ENCODE assay signal across 13 cellular contexts in genomic region chr2:3594493-3595281, GRCh38. TPM values are rescaled to one million over a fixed set of nuclear protein-coding genes. Genes with fewer than 3 reads are reported as not detected.
A peak's percentile ranks its signal among the peaks of the same experiment; 100 is the strongest.
DNase-seq lines count a peak whose midpoint lies in the region; ATAC-seq and TF ChIP-seq lines count a peak whose summit lies in the region.
"Had no signal": no experiment of that assay in that cellular context is flagged by ENCODE, and none has a peak within 500 bp of the region (broad histone marks: within the 10 kb centered on the region; RNA-seq: fewer than 3 reads in every experiment).

Gene COLEC11 (plus strand): TSS chr2:3595112. CDS start chr2:3604341, 9,229 bp downstream.

- in situ Hi-C loops in KBM-7 (cut with MboI; ENCODE audit: low pct_unique_long_range_greater_than_20kb, low sequenced_read_pairs) = no loop called here

- RAD21 ChIA-PET in HCT116 (lab: Charles Lee; ENCODE audit: low non-redundant PET in 1 of 2, low total read pairs in 2 of 2, uncharacterized antibody in 2 of 2, unreplicated experiment in 2 of 2) = no interaction called here

- no peak for TF ChIP-seq CTCF in HCT116 (IDR thresholded peaks at IDR 0.05 in 2 of 3, conservative IDR thresholded peaks at IDR 0.05 in 1 of 3; ENCODE audit: borderline replicate concordance in 1 of 3, insufficient read depth in 1 of 3, low read depth in 2 of 3, low read length in 2 of 3)
- TF ChIP-seq CTCF in choroid plexus epithelial cell (conservative IDR thresholded peaks at IDR 0.05; ENCODE audit: low read depth, low read length) = peak; percentile 55
- peak; percentile 17 for TF ChIP-seq CTCF in kidney epithelial cell (IDR thresholded peaks at IDR 0.05; ENCODE audit: insufficient read depth, low read length, poor library complexity, severe bottlenecking)
- no peak for TF ChIP-seq CTCF in smooth muscle cell (IDR thresholded peaks at IDR 0.05; ENCODE audit: borderline replicate concordance, insufficient read depth, poor library complexity, severe bottlenecking)

- no peaks in the 10 kb centered on the region for H3K4me1 ChIP-seq in HCT116 (ENCODE audit: control insufficient read depth in 1 of 2, insufficient read depth in 2 of 2, low read length in 2 of 2)
- H3K4me1 ChIP-seq in smooth muscle cell (ENCODE audit: low read depth) = no peaks in the 10 kb centered on the region
- H3K4me1 ChIP-seq: HAP-1 had no signal

- POLR2A ChIA-PET in HCT116 (lab: Charles Lee) = no interaction called here

- H3K9me3 ChIP-seq in HCT116 (ENCODE audit: control insufficient read depth in 1 of 2, insufficient read depth in 1 of 2, low read depth in 1 of 2, low read length in 2 of 2) (no peaks in the 10 kb centered on the region), smooth muscle cell (replicated peaks; ENCODE audit: low read depth) (no peaks in the 10 kb centered on the region)
- H3K9me3 ChIP-seq: HAP-1 had no signal

- no peaks in the 10 kb centered on the region for H3K27me3 ChIP-seq in HCT116 (ENCODE audit: insufficient read depth, low read length)
- H3K27me3 ChIP-seq in kidney epithelial cell (ENCODE audit: control insufficient read depth, insufficient read depth, low read length) = no peaks in the 10 kb centered on the region
- no peaks in the 10 kb centered on the region for H3K27me3 ChIP-seq in smooth muscle cell (ENCODE audit: low read depth)

- H4K20me1 ChIP-seq in HCT116 (ENCODE audit: insufficient read depth) = no peaks in the 10 kb centered on the region
- no peaks in the 10 kb centered on the region for H4K20me1 ChIP-seq in smooth muscle cell (ENCODE audit: low read depth)

- H3K36me3 ChIP-seq in HCT116 (ENCODE audit: control insufficient read depth in 1 of 2, insufficient read depth in 2 of 2, low read length in 2 of 2) = no peaks in the 10 kb centered on the region
- no peaks in the 10 kb centered on the region for H3K36me3 ChIP-seq in kidney epithelial cell (ENCODE audit: control insufficient read depth, insufficient read depth, low read length)
- H3K36me3 ChIP-seq in smooth muscle cell (ENCODE audit: low read depth) = no peaks in the 10 kb centered on the region
- H3K36me3 ChIP-seq: HAP-1 had no signal

- H3K4me2 ChIP-seq in HCT116 (ENCODE audit: low read length) = no peak within 1 kb of the TSS
- peak within 1 kb of the TSS; percentile 79 for H3K4me2 ChIP-seq in smooth muscle cell

- WGBS in smooth muscle cell (ENCODE audit: low lambda C conversion rate) = 39% methylated on average over 40 of the region's 40 CpGs

- no peak for TF ChIP-seq POLR2A in HCT116 (IDR thresholded peaks at IDR 0.05; ENCODE audit: borderline replicate concordance, extremely low read depth, insufficient read depth, insufficient read length)

- ATAC-seq in HCT116 = 0 out of 2 replicates have a peak, but pooled peaks have one; percentile 17

- no peaks in the 10 kb centered on the region for H3K9me2 ChIP-seq in HCT116 (ENCODE audit: insufficient read depth)

- H3K4me3 ChIP-seq in HCT116 (replicated peaks in 1 of 2; ENCODE audit: low read depth in 1 of 2, low read length in 2 of 2) = no peak within 1 kb of the TSS
- peak within 1 kb of the TSS; percentile 55 for H3K4me3 ChIP-seq in choroid plexus epithelial cell (ENCODE audit: low read depth, low read length)
- H3K4me3 ChIP-seq in kidney epithelial cell (ENCODE audit: low read depth, low read length) = peak within 1 kb of the TSS; percentile 3
- H3K4me3 ChIP-seq in smooth muscle cell = peak within 1 kb of the TSS; percentile 32
- H3K4me3 ChIP-seq: HAP-1 had no signal

- H3K9ac ChIP-seq in HCT116 (ENCODE audit: low read length) = no peak within 1 kb of the TSS
- H3K9ac ChIP-seq in smooth muscle cell (ENCODE audit: low read depth) = no peak within 1 kb of the TSS

- TF ChIP-seq RAD21 in HCT116 (IDR thresholded peaks at IDR 0.05; ENCODE audit: low read depth) = no peak

- CTCF ChIA-PET in HCT116 (lab: Charles Lee) = no interaction called here

- intact Hi-C loops in HCT116 (cut with micrococcal nuclease) = no loop called here

- peaks cover 4% of the 10 kb centered on the region for H3F3A ChIP-seq in smooth muscle cell (ENCODE audit: low read depth)

- H3K79me2 ChIP-seq in HCT116 (ENCODE audit: insufficient read depth, low read length) = no peaks in the 10 kb centered on the region
- H3K79me2 ChIP-seq in smooth muscle cell (ENCODE audit: low read depth) = no peaks in the 10 kb centered on the region

- DNase-seq in HCT116 (ENCODE audit: low read depth, low spot score) = no peak
- peak; percentile 63 for DNase-seq in choroid plexus epithelial cell (ENCODE audit: low read depth)
- no peak for DNase-seq in kidney epithelial cell (ENCODE audit: low read depth)
- DNase-seq in smooth muscle cell (lab: John Stamatoyannopoulos, UW; ENCODE audit: unreplicated experiment) = no peak
- DNase-seq in NCI-H226 = no peak
- no peak for DNase-seq in KBM-7
- no peak for DNase-seq in HuH-7.5 (ENCODE audit: low spot score)
- DNase-seq in HuH-7 (ENCODE audit: low spot score) = no peak
- DNase-seq: activated CD4-positive, alpha-beta T cell treated with anti-CD3 and anti-CD28 coated beads, Interleukin-2, amount 50 U/mL, for 4 hours; DND-41; NCI-H2029; small intestine had no signal

- BruUV-seq in HCT116 (replicated peaks; lab: Mats Ljungman, UMichigan) = no TSS peak

- no peak within 1 kb of the TSS for H3K27ac ChIP-seq in HCT116 (ENCODE audit: low read depth, low read length)
- H3K27ac ChIP-seq in smooth muscle cell (ENCODE audit: low read depth) = peak within 1 kb of the TSS; percentile 25

- H2AFZ ChIP-seq in HCT116 (ENCODE audit: low read depth, low read length, poor library complexity, severe bottlenecking) (no peak within 1 kb of the TSS), smooth muscle cell (ENCODE audit: low read depth) (peak within 1 kb of the TSS; percentile 75)

TF ChIP-seq in HCT116, 20 proteins besides CTCF, POLR2A, EP300 and RAD21:
- TF ChIP-seq, protein P1, sequence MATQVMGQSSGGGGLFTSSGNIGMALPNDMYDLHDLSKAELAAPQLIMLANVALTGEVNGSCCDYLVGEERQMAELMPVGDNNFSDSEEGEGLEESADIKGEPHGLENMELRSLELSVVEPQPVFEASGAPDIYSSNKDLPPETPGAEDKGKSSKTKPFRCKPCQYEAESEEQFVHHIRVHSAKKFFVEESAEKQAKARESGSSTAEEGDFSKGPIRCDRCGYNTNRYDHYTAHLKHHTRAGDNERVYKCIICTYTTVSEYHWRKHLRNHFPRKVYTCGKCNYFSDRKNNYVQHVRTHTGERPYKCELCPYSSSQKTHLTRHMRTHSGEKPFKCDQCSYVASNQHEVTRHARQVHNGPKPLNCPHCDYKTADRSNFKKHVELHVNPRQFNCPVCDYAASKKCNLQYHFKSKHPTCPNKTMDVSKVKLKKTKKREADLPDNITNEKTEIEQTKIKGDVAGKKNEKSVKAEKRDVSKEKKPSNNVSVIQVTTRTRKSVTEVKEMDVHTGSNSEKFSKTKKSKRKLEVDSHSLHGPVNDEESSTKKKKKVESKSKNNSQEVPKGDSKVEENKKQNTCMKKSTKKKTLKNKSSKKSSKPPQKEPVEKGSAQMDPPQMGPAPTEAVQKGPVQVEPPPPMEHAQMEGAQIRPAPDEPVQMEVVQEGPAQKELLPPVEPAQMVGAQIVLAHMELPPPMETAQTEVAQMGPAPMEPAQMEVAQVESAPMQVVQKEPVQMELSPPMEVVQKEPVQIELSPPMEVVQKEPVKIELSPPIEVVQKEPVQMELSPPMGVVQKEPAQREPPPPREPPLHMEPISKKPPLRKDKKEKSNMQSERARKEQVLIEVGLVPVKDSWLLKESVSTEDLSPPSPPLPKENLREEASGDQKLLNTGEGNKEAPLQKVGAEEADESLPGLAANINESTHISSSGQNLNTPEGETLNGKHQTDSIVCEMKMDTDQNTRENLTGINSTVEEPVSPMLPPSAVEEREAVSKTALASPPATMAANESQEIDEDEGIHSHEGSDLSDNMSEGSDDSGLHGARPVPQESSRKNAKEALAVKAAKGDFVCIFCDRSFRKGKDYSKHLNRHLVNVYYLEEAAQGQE (IDR thresholded peaks at IDR 0.05; ENCODE audit: low read depth) = no peak
- TF ChIP-seq ZFX (IDR thresholded peaks at IDR 0.05) (no peak), TCF7L2 (IDR thresholded peaks at IDR 0.05; ENCODE audit: borderline replicate concordance, extremely low read depth, insufficient read depth, insufficient read length) (no peak), ELF1 (IDR thresholded peaks at IDR 0.05; ENCODE audit: borderline replicate concordance, low read depth) (no peak), SP1 (IDR thresholded peaks at IDR 0.05; ENCODE audit: low read depth) (no peak), ZNF274 (IDR thresholded peaks at IDR 0.05; ENCODE audit: low read depth, low read length) (no peak), EZH2 (IDR thresholded peaks at IDR 0.05) (no peak), SRF (IDR thresholded peaks at IDR 0.05; ENCODE audit: low read depth) (no peak), EZH2phosphoT487 (IDR thresholded peaks at IDR 0.05; ENCODE audit: borderline replicate concordance) (no peak), FOSL1 (IDR thresholded peaks at IDR 0.05; ENCODE audit: low read depth) (no peak), CEBPB (IDR thresholded peaks at IDR 0.05; ENCODE audit: low read depth) (no peak), YY1 (IDR thresholded peaks at IDR 0.05; ENCODE audit: extremely low read depth, insufficient replicate concordance, low read depth, low read length) (no peak)

RNA-seq across cellular contexts. Expression of gene COLEC11, which starts in this region (rescaled TPM):
- total RNA-seq in HCT116 (2021; ENCODE audit: unreplicated experiment) (0.15 TPM), kidney epithelial cell (not detected in 2 replicates), smooth muscle cell (18.1 and 24.9 TPM in 2 replicates)
- 0.10 TPM in 1 of 2 replicates, not detected in the other for polyA plus RNA-seq in HCT116 (2012)
- polyA plus RNA-seq in smooth muscle cell = 24.0 and 30.8 TPM in 2 replicates

Comparison
In these comparisons a context has a peak if more than half of its experiments do, and no peak if none do; other contexts are left out.
1. RNA of gene COLEC11 (total RNA-seq): 18.1 to 24.9 TPM in smooth muscle cell; 0.15 TPM in HCT116 (single experiment) and not detected in kidney epithelial cell; every median in the first group is over 10 times any median in the second.
2. Peak in ATAC-seq in HCT116; RNA of the gene not detected or under 1 TPM.
3. H3K4me3 ChIP-seq: peak in choroid plexus epithelial cell (single experiment), kidney epithelial cell (single experiment) and smooth muscle cell (single experiment); none in HCT116 (0 of 2).
4. CTCF ChIP-seq: peak in choroid plexus epithelial cell (single experiment) and kidney epithelial cell (single experiment); none in HCT116 (0 of 3) and smooth muscle cell (single experiment).